34 cellular contexts compared by ENCODE assay signal in genomic region chr2:207944334-207944733, GRCh38.
"Had no signal": no experiment of that assay in that cellular context is flagged by ENCODE, and none has a peak within 500 bp of the region (broad histone marks: within the 10 kb centered on the region; RNA-seq: fewer than 3 reads in every experiment).

No MANE protein-coding gene starts in this region.

- DNase-seq: activated B cell treated with CpG ODN at 0.5 μM for 24 hours; activated CD4-positive, alpha-beta memory T cell treated with anti-CD3 and anti-CD28 coated beads for 36 hours; activated CD4-positive, alpha-beta T cell treated with anti-CD3 and anti-CD28 coated beads for 4 hours; activated CD4-positive, alpha-beta T cell treated with anti-CD3 and anti-CD28 coated beads, Interleukin-2, amount 10 ng/mL, durations not matched to agents 24 days and 14 days; activated CD4-positive, alpha-beta T cell treated with anti-CD3 and anti-CD28 coated beads, Interleukin-2, amount 50 U/mL, for 1 hour; activated CD4-positive, alpha-beta T cell treated with anti-CD3 and anti-CD28 coated beads, Interleukin-2, amount 50 U/mL, for 4 hours; activated CD4-positive, CD25-positive, alpha-beta regulatory T cell treated with anti-CD3 and anti-CD28 coated beads, Interleukin-2, amount 50 U/mL, for 72 hours; activated CD8-positive, alpha-beta memory T cell treated with anti-CD3 and anti-CD28 coated beads, Interleukin-2, amount 50 U/mL, for 4 hours; activated CD8-positive, alpha-beta T cell treated with anti-CD3 and anti-CD28 coated beads for 36 hours; activated effector memory CD4-positive, alpha-beta T cell treated with anti-CD3 and anti-CD28 coated beads, Interleukin-2, amount 50 U/mL, for 16 hours; activated gamma-delta T cell treated with Interleukin-2 at 50 U/mL for 16 hours; activated naive CD4-positive, alpha-beta T cell; activated naive CD4-positive, alpha-beta T cell treated with anti-CD3 and anti-CD28 coated beads for 36 hours; activated naive CD4-positive, alpha-beta T cell treated with anti-CD3 and anti-CD28 coated beads, Interleukin-2, amount 50 U/mL, for 16 hours; activated naive CD8-positive, alpha-beta T cell treated with anti-CD3 and anti-CD28 coated beads for 36 hours; activated T-cell treated with anti-CD3 and anti-CD28 coated beads for 4 hours; activated T-cell treated with anti-CD3 and anti-CD28 coated beads, Interleukin-2, amount 50 U/mL, for 1 hour; activated T-cell treated with anti-CD3 and anti-CD28 coated beads, Interleukin-2, amount 50 U/mL, for 4 hours; activated T-cell treated with anti-CD3 and anti-CD28 coated beads, Interleukin-2, amount 50 U/mL, for 72 hours; adrenal gland; amniotic stem cell; aorta; body of pancreas; brain microvascular endothelial cell; central memory CD4-positive, alpha-beta T cell; T-helper 2 cell; T-helper 9 cell had no signal

- H3K36me3 ChIP-seq: adrenal gland, brain microvascular endothelial cell, breast epithelium had no signal

- H3K9me3 ChIP-seq: adrenal gland, body of pancreas, breast epithelium had no signal

- ATAC-seq: activated CD8-positive, alpha-beta T cell treated with anti-CD3 and anti-CD28 coated beads for 36 hours; activated naive CD4-positive, alpha-beta T cell treated with anti-CD3 and anti-CD28 coated beads, Interleukin-2, amount 50 U/mL, for 72 hours; activated T-cell treated with anti-CD3 and anti-CD28 coated beads, Interleukin-2, amount 50 U/mL, for 4 hours; activated T-cell treated with anti-CD3 and anti-CD28 coated beads, Interleukin-2, amount 50 U/mL, for 72 hours; activated T-helper 17 cell treated with anti-CD3 and anti-CD28 coated beads, Interleukin-2, amount 50 U/mL, for 72 hours; body of pancreas had no signal

- H3K4me1 Mint-ChIP-seq: activated B cell treated with CpG ODN at 0.5 μM for 24 hours; activated CD4-positive, alpha-beta T cell treated with anti-CD3 and anti-CD28 coated beads, Interleukin-2, amount 10 ng/mL, durations not matched to agents 24 days and 14 days; activated naive CD8-positive, alpha-beta T cell treated with anti-CD3 and anti-CD28 coated beads for 36 hours; activated T-helper 17 cell treated with anti-CD3 and anti-CD28 coated beads, Interleukin-2, amount 50 U/mL, for 72 hours had no signal

- H3K4me3 ChIP-seq: adrenal gland, body of pancreas, breast epithelium had no signal

- H3K4me1 ChIP-seq: body of pancreas, breast epithelium had no signal

- H3K27me3 ChIP-seq: adrenal gland, body of pancreas, brain microvascular endothelial cell, breast epithelium had no signal

- H3K27me3 Mint-ChIP-seq: activated B cell treated with CpG ODN at 0.5 μM for 24 hours; activated CD4-positive, alpha-beta memory T cell treated with anti-CD3 and anti-CD28 coated beads for 36 hours; activated CD4-positive, alpha-beta T cell treated with anti-CD3 and anti-CD28 coated beads, Interleukin-2, amount 10 ng/mL, durations not matched to agents 24 days and 14 days; activated CD8-positive, alpha-beta T cell treated with anti-CD3 and anti-CD28 coated beads for 36 hours; activated naive CD8-positive, alpha-beta T cell treated with anti-CD3 and anti-CD28 coated beads for 36 hours; activated T-helper 17 cell treated with anti-CD3 and anti-CD28 coated beads, Interleukin-2, amount 50 U/mL, for 72 hours had no signal

- H3K9me3 Mint-ChIP-seq: activated B cell treated with CpG ODN at 0.5 μM for 24 hours; activated CD4-positive, alpha-beta memory T cell treated with anti-CD3 and anti-CD28 coated beads for 36 hours; activated CD4-positive, alpha-beta T cell treated with anti-CD3 and anti-CD28 coated beads, Interleukin-2, amount 10 ng/mL, durations not matched to agents 24 days and 14 days; activated CD8-positive, alpha-beta T cell treated with anti-CD3 and anti-CD28 coated beads for 36 hours; activated naive CD4-positive, alpha-beta T cell treated with anti-CD3 and anti-CD28 coated beads for 36 hours; activated naive CD4-positive, alpha-beta T cell treated with anti-CD3 and anti-CD28 coated beads, Interleukin-2, amount 50 U/mL, for 72 hours; activated naive CD8-positive, alpha-beta T cell treated with anti-CD3 and anti-CD28 coated beads for 36 hours; activated T-cell treated with anti-CD3 and anti-CD28 coated beads, Interleukin-2, amount 50 U/mL, for 4 hours; activated T-cell treated with anti-CD3 and anti-CD28 coated beads, Interleukin-2, amount 50 U/mL, for 72 hours; activated T-helper 1 cell treated with anti-CD3 and anti-CD28 coated beads, Interleukin-12 subunit alpha, Interleukin-12 subunit beta, Interleukin-2, Interleukin-4 antibody, amounts not matched to agents 30 ng/mL and 10 ng/mL and 1 ng/mL, durations not matched to agents 14 hours and 24 hours and 36 hours; activated T-helper 17 cell treated with anti-CD3 and anti-CD28 coated beads, Interleukin-2, amount 50 U/mL, for 72 hours; T-helper 1 cell treated with Interleukin-12 subunit alpha and Interleukin-12 subunit beta and Interleukin-4 antibody, amounts not matched to agents 30 μg/mL and 1 μg/mL, for 36 hours; T-helper 2 cell treated with Interferon-gamma antibody and Interleukin-4, amounts not matched to agents 5 μg/mL and 100 μg/mL, for 36 hours had no signal

- H3K4me3 Mint-ChIP-seq: activated B cell treated with CpG ODN at 0.5 μM for 24 hours; activated CD4-positive, alpha-beta memory T cell treated with anti-CD3 and anti-CD28 coated beads for 36 hours; activated CD4-positive, alpha-beta T cell treated with anti-CD3 and anti-CD28 coated beads, Interleukin-2, amount 10 ng/mL, durations not matched to agents 24 days and 14 days; activated CD8-positive, alpha-beta T cell treated with anti-CD3 and anti-CD28 coated beads for 36 hours; activated naive CD4-positive, alpha-beta T cell treated with anti-CD3 and anti-CD28 coated beads for 36 hours; activated naive CD8-positive, alpha-beta T cell treated with anti-CD3 and anti-CD28 coated beads for 36 hours; activated T-cell treated with anti-CD3 and anti-CD28 coated beads, Interleukin-2, amount 50 U/mL, for 4 hours; activated T-cell treated with anti-CD3 and anti-CD28 coated beads, Interleukin-2, amount 50 U/mL, for 72 hours; activated T-helper 1 cell treated with anti-CD3 and anti-CD28 coated beads, Interleukin-12 subunit alpha, Interleukin-12 subunit beta, Interleukin-2, Interleukin-4 antibody, amounts not matched to agents 30 ng/mL and 10 ng/mL and 1 ng/mL, durations not matched to agents 14 hours and 24 hours and 36 hours; activated T-helper 17 cell treated with anti-CD3 and anti-CD28 coated beads, Interleukin-2, amount 50 U/mL, for 72 hours; T-helper 1 cell treated with Interleukin-12 subunit alpha and Interleukin-12 subunit beta and Interleukin-4 antibody, amounts not matched to agents 30 μg/mL and 1 μg/mL, for 36 hours; T-helper 2 cell treated with Interferon-gamma antibody and Interleukin-4, amounts not matched to agents 5 μg/mL and 100 μg/mL, for 36 hours had no signal

- H3K27ac ChIP-seq: adrenal gland, body of pancreas, brain microvascular endothelial cell, breast epithelium, VCaP had no signal

- H3K27ac Mint-ChIP-seq: activated B cell treated with CpG ODN at 0.5 μM for 24 hours; activated CD4-positive, alpha-beta memory T cell treated with anti-CD3 and anti-CD28 coated beads for 36 hours; activated CD4-positive, alpha-beta T cell treated with anti-CD3 and anti-CD28 coated beads, Interleukin-2, amount 10 ng/mL, durations not matched to agents 24 days and 14 days; activated CD8-positive, alpha-beta T cell treated with anti-CD3 and anti-CD28 coated beads for 36 hours; activated naive CD4-positive, alpha-beta T cell treated with anti-CD3 and anti-CD28 coated beads for 36 hours; activated naive CD4-positive, alpha-beta T cell treated with anti-CD3 and anti-CD28 coated beads, Interleukin-2, amount 50 U/mL, for 72 hours; activated naive CD8-positive, alpha-beta T cell treated with anti-CD3 and anti-CD28 coated beads for 36 hours; activated T-cell treated with anti-CD3 and anti-CD28 coated beads, Interleukin-2, amount 50 U/mL, for 72 hours; activated T-helper 1 cell treated with anti-CD3 and anti-CD28 coated beads, Interleukin-12 subunit alpha, Interleukin-12 subunit beta, Interleukin-2, Interleukin-4 antibody, amounts not matched to agents 30 ng/mL and 10 ng/mL and 1 ng/mL, durations not matched to agents 14 hours and 24 hours and 36 hours; activated T-helper 17 cell treated with anti-CD3 and anti-CD28 coated beads, Interleukin-2, amount 50 U/mL, for 72 hours; T-helper 1 cell treated with Interleukin-12 subunit alpha and Interleukin-12 subunit beta and Interleukin-4 antibody, amounts not matched to agents 30 μg/mL and 1 μg/mL, for 36 hours; T-helper 2 cell treated with Interferon-gamma antibody and Interleukin-4, amounts not matched to agents 5 μg/mL and 100 μg/mL, for 36 hours had no signal

- H3K36me3 Mint-ChIP-seq: activated naive CD4-positive, alpha-beta T cell treated with anti-CD3 and anti-CD28 coated beads, Interleukin-2, amount 50 U/mL, for 72 hours had no signal
